13 cellular contexts compared by ENCODE assay signal in genomic region chr15:59271595-59272201, GRCh38.
"Had no signal": no experiment of that assay in that cellular context is flagged by ENCODE, and none has a peak within 500 bp of the region (broad histone marks: within the 10 kb centered on the region; RNA-seq: fewer than 3 reads in every experiment).

No MANE protein-coding gene starts in this region.

- H3K4me1 ChIP-seq: psoas muscle had no signal

- DNase-seq: activated CD4-positive, alpha-beta T cell treated with anti-CD3 and anti-CD28 coated beads, Interleukin-2, amount 50 U/mL, for 48 hours; activated naive CD4-positive, alpha-beta T cell treated with anti-CD3 and anti-CD28 coated beads for 36 hours; esophagus squamous epithelium; hippocampal formation; kidney; left ventricle myocardium superior; psoas muscle; T-cell had no signal

- H3K27me3 ChIP-seq: esophagus squamous epithelium had no signal

- H3K27ac ChIP-seq: esophagus squamous epithelium, psoas muscle, VCaP had no signal

- ATAC-seq: left ventricle myocardium superior, psoas muscle, sciatic nerve, T-cell had no signal

- H3K27ac Mint-ChIP-seq: activated naive CD4-positive, alpha-beta T cell treated with anti-CD3 and anti-CD28 coated beads for 36 hours; activated T-helper 2 cell treated with anti-CD3 and anti-CD28 coated beads, Interferon-gamma antibody, Interleukin-2, Interleukin-4, amounts not matched to agents 10 μg/mL and 5 μg/mL and 100 μg/mL, durations not matched to agents 14 hours and 24 hours and 36 hours; mesothelial cell of epicardium; stimulated activated naive CD8-positive, alpha-beta T cell treated with anti-CD3 and anti-CD28 coated beads, Interleukin-15, Interleukin-2, amounts not matched to agents 100 ng/mL and 50 ng/mL, for 24 hours; T-cell had no signal

- H3K36me3 Mint-ChIP-seq: mesothelial cell of epicardium, T-cell had no signal

- H3K4me3 ChIP-seq: esophagus squamous epithelium, psoas muscle had no signal

- H3K4me3 Mint-ChIP-seq: activated naive CD4-positive, alpha-beta T cell treated with anti-CD3 and anti-CD28 coated beads for 36 hours; mesothelial cell of epicardium; stimulated activated naive CD8-positive, alpha-beta T cell treated with anti-CD3 and anti-CD28 coated beads, Interleukin-15, Interleukin-2, amounts not matched to agents 100 ng/mL and 50 ng/mL, for 24 hours; T-cell had no signal

- H3K9me3 Mint-ChIP-seq: activated naive CD4-positive, alpha-beta T cell treated with anti-CD3 and anti-CD28 coated beads for 36 hours; activated T-helper 2 cell treated with anti-CD3 and anti-CD28 coated beads, Interferon-gamma antibody, Interleukin-2, Interleukin-4, amounts not matched to agents 10 μg/mL and 5 μg/mL and 100 μg/mL, durations not matched to agents 14 hours and 24 hours and 36 hours; mesothelial cell of epicardium; stimulated activated naive CD8-positive, alpha-beta T cell treated with anti-CD3 and anti-CD28 coated beads, Interleukin-15, Interleukin-2, amounts not matched to agents 100 ng/mL and 50 ng/mL, for 24 hours; T-cell had no signal

- H3K9me3 ChIP-seq: esophagus squamous epithelium, psoas muscle had no signal
